Comparison of ENCODE assay signal across 8 cellular contexts in genomic region chr14:105414456-105415371, GRCh38. TPM values are rescaled to one million over a fixed set of nuclear protein-coding genes. Genes with fewer than 3 reads are reported as not detected.
DNase-seq lines count a peak whose midpoint lies in the region; ATAC-seq and TF ChIP-seq lines count a peak whose summit lies in the region.

No MANE protein-coding gene starts in this region.

- H3K4me3 ChIP-seq in fibroblast of lung (replicated peaks in 1 of 4; ENCODE audit: control extremely low read depth in 1 of 4, insufficient read depth in 1 of 4, low read depth in 3 of 4, low read length in 4 of 4): peak overlapping the region in 3 of 4 experiments; percentile 27 to 54 (median 54)

- TF ChIP-seq CTCF in GM10266 (IDR thresholded peaks at IDR 0.05; ENCODE audit: control insufficient read depth, insufficient read depth, low read depth, missing control alignments): peak; percentile 71
- peak; percentile 19 to 46 for TF ChIP-seq CTCF in fibroblast of lung (conservative IDR thresholded peaks at IDR 0.05 in 1 of 2, IDR thresholded peaks at IDR 0.05 in 1 of 2; ENCODE audit: low read depth in 1 of 2, low read length in 2 of 2)

- no peaks in the 10 kb centered on the region for H3K9me3 ChIP-seq in fibroblast of lung (ENCODE audit: control insufficient read depth, insufficient read depth, low read depth, low read length)

- H3K27me3 ChIP-seq in fibroblast of lung (ENCODE audit: control insufficient read depth, insufficient read depth, low read length): peaks cover 4% of the 10 kb centered on the region

- DNase-seq in GM10266 (ENCODE audit: extremely low spot score) (peak; percentile 92), NCI-H774 (lab: John Stamatoyannopoulos, UW) (peak; percentile 47), fibroblast of lung (ENCODE audit: low read depth in 2 of 2) (peak; percentile 60 to 63), myocyte (ENCODE audit: low read depth) (peak; percentile 45), DMS153 (lab: John Stamatoyannopoulos, UW) (no peak)
- DNase-seq in activated T-cell treated with anti-CD3 and anti-CD28 coated beads, Interleukin-2, amount 50 U/mL, for 48 hours: peak; percentile 80 to 86
- peak; percentile 56 to 58 for DNase-seq in stimulated activated CD8-positive, alpha-beta memory T cell treated with anti-CD3 and anti-CD28 coated beads, Interleukin-7, amount 100 ng/mL, for 48 hours (ENCODE audit: extremely low read depth in 1 of 2, low read depth in 1 of 2)

- H4K20me1 ChIP-seq in fibroblast of lung (ENCODE audit: control insufficient read depth, extremely low read depth, insufficient read depth, low read length): no peaks in the 10 kb centered on the region

- H3K79me2 ChIP-seq in fibroblast of lung (ENCODE audit: control insufficient read depth, insufficient read depth, low read length): peaks cover 4% of the 10 kb centered on the region

- H3K4me2 ChIP-seq in fibroblast of lung (ENCODE audit: extremely low read depth, insufficient read depth, low read length): peak overlapping the region; percentile 58

- peak overlapping the region; percentile 45 for H3K9ac ChIP-seq in fibroblast of lung (ENCODE audit: insufficient read depth, low read length)

- peak overlapping the region; percentile 38 for H2AFZ ChIP-seq in fibroblast of lung (ENCODE audit: low read length)

- H3K27ac ChIP-seq in fibroblast of lung (ENCODE audit: insufficient read depth, low read length): no peak overlapping the region

- peak; percentile 59 for ATAC-seq in HG03095 (IDR thresholded peaks at IDR 0.05; ENCODE audit: unreplicated experiment)

- peaks cover 4% of the 10 kb centered on the region for H3K4me1 ChIP-seq in fibroblast of lung (ENCODE audit: control insufficient read depth, extremely low read depth, insufficient read depth, low read length)

- H3K36me3 ChIP-seq in fibroblast of lung (ENCODE audit: control insufficient read depth, insufficient read depth, low read length): no peaks in the 10 kb centered on the region

RNA-seq across cellular contexts. Expression of gene MTA1, which starts 4.9 kb away (rescaled TPM):
- total RNA-seq in fibroblast of lung: 27.2 and 29.7 TPM in 2 replicates
- polyA plus RNA-seq in fibroblast of lung: 28.6 and 35.4 TPM in 2 replicates
- 40.3 and 44.7 TPM in 2 replicates for polyA plus RNA-seq in fibroblast of lung (2012)
- polyA minus RNA-seq in fibroblast of lung (ENCODE audit: low replicate concordance): 40.3 and 72.8 TPM in 2 replicates
- total RNA-seq in myocyte: 44.0 and 50.9 TPM in 2 replicates
- polyA plus RNA-seq in myocyte (2012): 64.6 TPM

RNA-seq across cellular contexts. Expression of gene TEX22, which starts 16.4 kb away (rescaled TPM):
- total RNA-seq in fibroblast of lung: 0.33 and 0.51 TPM in 2 replicates
- polyA plus RNA-seq in fibroblast of lung: 0.02 and 0.05 TPM in 2 replicates
- 0.13 TPM in 1 of 2 replicates, not detected in the other for polyA plus RNA-seq in fibroblast of lung (2012)
- polyA minus RNA-seq in fibroblast of lung (ENCODE audit: low replicate concordance): 0.35 TPM in 1 of 2 replicates, not detected in the other
- total RNA-seq in myocyte: 0.10 and 0.32 TPM in 2 replicates
- polyA plus RNA-seq in myocyte (2012): 0.26 TPM

RNA-seq across cellular contexts. Expression of gene CRIP2, which starts 59.9 kb away (rescaled TPM):
- 37.5 and 68.5 TPM in 2 replicates for total RNA-seq in fibroblast of lung
- polyA plus RNA-seq in fibroblast of lung: 58.9 and 59.8 TPM in 2 replicates
- 121 and 148 TPM in 2 replicates for polyA plus RNA-seq in fibroblast of lung (2012)
- 48.7 and 62.4 TPM in 2 replicates for polyA minus RNA-seq in fibroblast of lung (ENCODE audit: low replicate concordance)
- 586 and 856 TPM in 2 replicates for total RNA-seq in myocyte
- polyA plus RNA-seq in myocyte (2012): 418 TPM
